Comparison of ENCODE assay signal across 9 cellular contexts in genomic region chr10:84026821-84027257, GRCh38.
DNase-seq lines count a peak whose midpoint lies in the region; ATAC-seq, FAIRE-seq and TF ChIP-seq lines count a peak whose summit lies in the region.
"Had no signal": no experiment of that assay in that cellular context is flagged by ENCODE, and none has a peak within 500 bp of the region (broad histone marks: within the 10 kb centered on the region; RNA-seq: fewer than 3 reads in every experiment).

No MANE protein-coding gene starts in this region.

- no peak for FAIRE-seq in D721Med (lab: Jason Lieb, UNC)

- H3K36me3 ChIP-seq in HEK293 (ENCODE audit: control insufficient read depth in 2 of 2, insufficient read depth in 1 of 2, low read length in 2 of 2) = no peaks in the 10 kb centered on the region

- DNase-seq in D721Med (ENCODE audit: insufficient read length, low spot score) = no peak
- DNase-seq in SK-MEL-5 (ENCODE audit: low read depth, low spot score) = peak; percentile 55
- peak; percentile 56 for DNase-seq in islet precursor cell
- DNase-seq in NCI-H2029 (lab: John Stamatoyannopoulos, UW) = no peak
- no peak for DNase-seq in kidney glomerular epithelial cell (lab: John Stamatoyannopoulos, UW)

- no peaks in the 10 kb centered on the region for H3K4me1 ChIP-seq in HEK293 (ENCODE audit: control insufficient read depth, insufficient read depth, low read length)

- ATAC-seq in GM21529 (IDR thresholded peaks at IDR 0.05; ENCODE audit: unreplicated experiment) (no peak), GM21515 (IDR thresholded peaks at IDR 0.05; ENCODE audit: unreplicated experiment) (no peak)

- POLR2A ChIA-PET in HEK293 (lab: Yijun Ruan, JAX) = no interaction called here

- no peaks in the 10 kb centered on the region for H3K9me3 ChIP-seq in HEK293 (ENCODE audit: control insufficient read depth, insufficient read depth, low read depth, low read length)

- H3K27ac ChIP-seq in HEK293 (ENCODE audit: extremely low read depth, low read depth, low read length) = no peak overlapping the region
- H3K27ac ChIP-seq: SK-N-MC had no signal

- in situ Hi-C loops in SK-MEL-5 (cut with HindIII; ENCODE audit: low pct_unique_long_range_greater_than_20kb, low sequenced_read_pairs) = no loop called here

- no peak overlapping the region for H3K4me3 ChIP-seq in HEK293 (ENCODE audit: low read depth, low read length)
- H3K4me3 ChIP-seq: SK-N-MC had no signal

- TF ChIP-seq CTCF in D721Med (IDR thresholded peaks at IDR 0.05; ENCODE audit: insufficient read depth, missing control alignments) (peak; percentile 77), HEK293 (tag by site-specific recombination; IDR thresholded peaks at IDR 0.05) (peak; percentile 24; the same call in 1 of the 2 replicates)

- CTCF ChIA-PET in HEK293 (lab: Yijun Ruan, JAX) = interaction anchor here (0.6 to 1.6 kb wide), 8 partner anchors 27 to 155 kb away, joined by 3 to 6 read pairs (median 3); no protein-coding TSS in a partner anchor

TF ChIP-seq in HEK293, 187 proteins besides CTCF, POLR2A, EP300 and RAD21:
- TF ChIP-seq ZNF580 (tag by site-specific recombination; IDR thresholded peaks at IDR 0.05) (no peak), ZNF114 (tag by site-specific recombination; IDR thresholded peaks at IDR 0.05) (no peak), MZF1 (tag by site-specific recombination; IDR thresholded peaks at IDR 0.05; ENCODE audit: borderline replicate concordance) (no peak), ZNF654 (tag by site-specific recombination; IDR thresholded peaks at IDR 0.05; ENCODE audit: low read depth) (peak; percentile 58), ZNF785 (tag by site-specific recombination; IDR thresholded peaks at IDR 0.05) (no peak), KLF1 (tag by site-specific recombination; IDR thresholded peaks at IDR 0.05) (no peak), ZNF362 (tag by site-specific recombination; IDR thresholded peaks at IDR 0.05) (peak; percentile 75), ZNF184 (tag by site-specific recombination; IDR thresholded peaks at IDR 0.05) (no peak), REPIN1 (tag by site-specific recombination; IDR thresholded peaks at IDR 0.05; ENCODE audit: low read depth) (no peak), ZNF350 (tag by site-specific recombination; IDR thresholded peaks at IDR 0.05) (no peak), ZNF837 (tag by site-specific recombination; IDR thresholded peaks at IDR 0.05) (no peak), ZNF280D (tag by site-specific recombination; IDR thresholded peaks at IDR 0.05) (no peak)
TF ChIP-seq in HEK293: peak in this region for 2.

Comparison
In these comparisons a context has a peak if more than half of its experiments do, and no peak if none do; other contexts are left out.
1. DNase-seq: peak in SK-MEL-5 (single experiment) and islet precursor cell (single experiment); none in D721Med (single experiment), NCI-H2029 (single experiment) and kidney glomerular epithelial cell (single experiment).